In genomic region chr2:27903018-27903417, GRCh38 we compare ENCODE assay signal across 22 cellular contexts.
"Had no signal": no experiment of that assay in that cellular context is flagged by ENCODE, and none has a peak within 500 bp of the region (broad histone marks: within the 10 kb centered on the region; RNA-seq: fewer than 3 reads in every experiment).

No MANE protein-coding gene starts in this region.

- H3K9me3 Mint-ChIP-seq: activated B cell treated with CpG ODN at 0.5 μM for 24 hours; activated naive CD4-positive, alpha-beta T cell treated with anti-CD3 and anti-CD28 coated beads for 36 hours; endodermal cell; immature natural killer cell had no signal

- H3K4me3 Mint-ChIP-seq: activated B cell treated with CpG ODN at 0.5 μM for 24 hours; activated naive CD4-positive, alpha-beta T cell treated with anti-CD3 and anti-CD28 coated beads for 36 hours; endodermal cell; immature natural killer cell had no signal

- H3K4me3 ChIP-seq: cardiac muscle cell, heart right ventricle, left ventricle myocardium inferior, SK-N-MC, suprapubic skin, transverse colon, uterus had no signal

- H3K27ac Mint-ChIP-seq: activated B cell treated with CpG ODN at 0.5 μM for 24 hours; activated naive CD4-positive, alpha-beta T cell treated with anti-CD3 and anti-CD28 coated beads for 36 hours; endodermal cell had no signal

- H3K27me3 Mint-ChIP-seq: activated B cell treated with CpG ODN at 0.5 μM for 24 hours had no signal

- H3K4me1 Mint-ChIP-seq: endodermal cell had no signal

- ATAC-seq: heart right ventricle had no signal

- DNase-seq: activated B cell treated with CpG ODN at 0.5 μM for 24 hours; activated CD4-positive, alpha-beta T cell treated with anti-CD3 and anti-CD28 coated beads for 48 hours; activated naive CD4-positive, alpha-beta T cell treated with anti-CD3 and anti-CD28 coated beads for 36 hours; endodermal cell; heart right ventricle; immature natural killer cell; kidney glomerular epithelial cell; left ventricle myocardium inferior; mammary epithelial cell; midbrain; occipital lobe; posterior cingulate gyrus; retina; stimulated activated CD4-positive, alpha-beta T cell treated with anti-CD3 and anti-CD28 coated beads, Interleukin-12 subunit alpha, Interleukin-12 subunit beta, amount 100 ng/mL, for 4 hours; stimulated activated CD4-positive, alpha-beta T cell treated with anti-CD3 and anti-CD28 coated beads, Interleukin-1b, Interleukin-23, amount 100 ng/mL, for 48 hours; stimulated activated CD8-positive, alpha-beta memory T cell treated with anti-CD3 and anti-CD28 coated beads, Interleukin-4, amount 100 ng/mL, for 48 hours; stimulated activated naive CD4-positive, alpha-beta T cell treated with Interleukin-2 at 50 U/mL for 16 hours; transverse colon; uterus had no signal
